7 cellular contexts compared by ENCODE assay signal in genomic region chr7:11374629-11375028, GRCh38.
"Had no signal": no experiment of that assay in that cellular context is flagged by ENCODE, and none has a peak within 500 bp of the region (broad histone marks: within the 10 kb centered on the region; RNA-seq: fewer than 3 reads in every experiment).

No MANE protein-coding gene starts in this region.

- DNase-seq: H9, HCEC 1CT, IMR-90, KBM-7 had no signal

- H3K4me3 ChIP-seq: GM23338 had no signal

- ATAC-seq: GM23338 had no signal

- FAIRE-seq: H1, HTR-8/SVneo had no signal
